Comparison of ENCODE assay signal across 13 cellular contexts in the genomic region with DNA sequence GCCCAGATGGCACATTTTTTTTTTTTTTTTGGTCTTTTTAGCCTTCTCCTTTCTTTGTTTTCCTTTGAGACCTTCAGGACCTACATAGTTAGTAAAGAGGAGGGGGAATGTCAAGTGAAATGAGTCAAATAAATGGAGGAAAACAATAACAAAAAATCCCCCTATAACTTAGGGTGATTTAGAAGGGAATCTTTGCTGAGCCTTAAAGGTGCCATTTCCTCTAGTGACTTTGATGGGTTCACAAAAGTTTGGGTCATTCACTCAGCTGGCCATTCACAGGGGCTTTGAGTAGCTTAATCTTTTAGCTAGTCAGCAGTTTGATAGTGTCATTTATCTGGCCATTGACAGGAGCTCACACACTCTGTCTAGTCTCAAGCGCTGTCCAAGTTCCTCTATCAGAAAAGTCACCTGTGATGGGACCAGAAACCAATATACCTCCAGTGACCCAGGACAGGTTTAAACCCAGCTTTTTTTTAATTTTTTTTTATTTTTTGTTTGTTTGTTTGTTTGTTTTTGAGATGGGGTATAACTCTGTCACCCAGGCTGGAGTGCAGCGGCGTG.
DNase-seq lines count a peak whose midpoint lies in the region; ATAC-seq, FAIRE-seq and TF ChIP-seq lines count a peak whose summit lies in the region.
"Had no signal": no experiment of that assay in that cellular context is flagged by ENCODE, and none has a peak within 500 bp of the region (broad histone marks: within the 10 kb centered on the region; RNA-seq: fewer than 3 reads in every experiment).

No MANE protein-coding gene starts in this region.

- H3K27me3 ChIP-seq in Caco-2 (replicated peaks; ENCODE audit: control insufficient read depth, insufficient read depth, low read length): no peaks in the 10 kb centered on the region
- H3K27me3 ChIP-seq in testis: no peaks in the 10 kb centered on the region

- POLR2A ChIA-PET in A549 (lab: Yijun Ruan, JAX) (no interaction called here), Caco-2 (lab: Charles Lee) (interaction anchor here (0.5 kb wide), 1 partner anchor 200 kb away, joined by 3 read pairs; no protein-coding TSS in a partner anchor), RWPE1 (lab: Yijun Ruan, JAX; ENCODE audit: low non-redundant PET) (no interaction called here), WTC11 (lab: Charles Lee) (no interaction called here)

- no peak overlapping the region for H3K4me3 ChIP-seq in A549
- H3K4me3 ChIP-seq in Caco-2 (ENCODE audit: low read depth, low read length): no peak overlapping the region
- H3K4me3 ChIP-seq in testis: no peak overlapping the region

- no peak for FAIRE-seq in A549 (lab: Jason Lieb, UNC)

- ATAC-seq in A549 (no peak), HG02610 (IDR thresholded peaks at IDR 0.05; ENCODE audit: unreplicated experiment) (no peak), WTC11 (no peak)
- no peak for ATAC-seq in effector memory CD8-positive, alpha-beta T cell (replicated peaks)

- H3K36me3 ChIP-seq in Caco-2 (ENCODE audit: control insufficient read depth, insufficient read depth, low read length): no peaks in the 10 kb centered on the region
- no peaks in the 10 kb centered on the region for H3K36me3 ChIP-seq in testis (ENCODE audit: low read depth, missing control alignments)

- intact Hi-C loops in Caco-2 (cut with micrococcal nuclease; ENCODE audit: unreplicated experiment): loop anchor here (10.0 kb wide), 1 partner anchor 274 kb away; the partner anchor contains the start of gene PRDM1
- intact Hi-C loops in testis (cut with DNase I; ENCODE audit: low total_unique reads): no loop called here

- CTCF ChIA-PET in A549 (lab: Yijun Ruan, JAX) (interaction anchor here (1.0 to 1.3 kb wide), 2 partner anchors 24 to 326 kb away, joined by 3 to 4 read pairs; no protein-coding TSS in a partner anchor), Caco-2 (lab: Charles Lee) (no interaction called here), RWPE1 (lab: Yijun Ruan, JAX) (no interaction called here), WTC11 (lab: Charles Lee) (interaction anchor here (0.5 kb wide), 1 partner anchor 281 kb away, joined by 3 read pairs; no protein-coding TSS in a partner anchor)

- H3K4me3 Mint-ChIP-seq in Caco-2 (ENCODE audit: unreplicated experiment): no peak overlapping the region
- peak overlapping the region; percentile 21 to 40 for H3K4me3 Mint-ChIP-seq in effector memory CD8-positive, alpha-beta T cell
- no peak overlapping the region for H3K4me3 Mint-ChIP-seq in WTC11

- WGBS in A549 (ENCODE audit: missing lambda C conversion rate): 98% methylated on average over 3 of the region's 3 CpGs
- WGBS in testis, 2 donors: 89 to 93% methylated on average over 3 of the region's 3 CpGs

- TF ChIP-seq EP300 in A549 (IDR thresholded peaks at IDR 0.05): no peak

- TF ChIP-seq POLR2A in A549 (IDR thresholded peaks at IDR 0.05; ENCODE audit: low read length) (no peak), testis (IDR thresholded peaks at IDR 0.05) (no peak)

- H3K36me3 Mint-ChIP-seq in Caco-2 (ENCODE audit: insufficient read depth, unreplicated experiment) (peaks cover 6% of the 10 kb centered on the region), WTC11 (no peaks in the 10 kb centered on the region)
- H3K36me3 Mint-ChIP-seq in effector memory CD8-positive, alpha-beta T cell (ENCODE audit: insufficient read depth): no peaks in the 10 kb centered on the region
- H3K36me3 Mint-ChIP-seq: activated naive CD8-positive, alpha-beta T cell had no signal

- H3K9me3 Mint-ChIP-seq in Caco-2 (ENCODE audit: unreplicated experiment) (peaks cover 10% of the 10 kb centered on the region), WTC11 (no peaks in the 10 kb centered on the region)
- no peaks in the 10 kb centered on the region for H3K9me3 Mint-ChIP-seq in effector memory CD8-positive, alpha-beta T cell

- peak overlapping the region; percentile 58 for H3K4me2 ChIP-seq in A549

- H3K27me3 Mint-ChIP-seq in Caco-2 (ENCODE audit: insufficient read depth, unreplicated experiment) (no peaks in the 10 kb centered on the region), WTC11 (ENCODE audit: low read depth) (no peaks in the 10 kb centered on the region)
- no peaks in the 10 kb centered on the region for H3K27me3 Mint-ChIP-seq in effector memory CD8-positive, alpha-beta T cell
- H3K27me3 Mint-ChIP-seq: activated naive CD8-positive, alpha-beta T cell; naive thymus-derived CD4-positive, alpha-beta T cell had no signal

- H3K4me1 Mint-ChIP-seq in Caco-2 (ENCODE audit: low read depth, unreplicated experiment): peaks cover 16% of the 10 kb centered on the region
- H3K4me1 Mint-ChIP-seq in effector memory CD8-positive, alpha-beta T cell (ENCODE audit: low read depth in 2 of 2): peaks cover 33 to 35% of the 10 kb centered on the region in 2 donors
- H3K4me1 Mint-ChIP-seq in WTC11: peaks cover 16% of the 10 kb centered on the region

- no peak for TF ChIP-seq RAD21 in A549 (conservative IDR thresholded peaks at IDR 0.05 in 1 of 2, IDR thresholded peaks at IDR 0.05 in 1 of 2)

- H3K4me1 ChIP-seq in A549 (peaks cover 34% of the 10 kb centered on the region), Caco-2 (peaks cover 23% of the 10 kb centered on the region), testis (peaks cover 6% of the 10 kb centered on the region)

- H3K9me3 ChIP-seq in A549 (peaks cover 6% of the 10 kb centered on the region; the same call in 1 of the 3 replicates), Caco-2 (no peaks in the 10 kb centered on the region), testis (no peaks in the 10 kb centered on the region)

- TF ChIP-seq CTCF in A549 (IDR thresholded peaks at IDR 0.05): no peak
- no peak for TF ChIP-seq CTCF in Caco-2 (IDR thresholded peaks at IDR 0.05; ENCODE audit: insufficient read depth in 1 of 2, low read depth in 1 of 2, low read length in 1 of 2, severe bottlenecking in 1 of 2, unreplicated experiment in 1 of 2)
- TF ChIP-seq CTCF in RWPE1 (conservative IDR thresholded peaks at IDR 0.05; ENCODE audit: low read depth): no peak
- TF ChIP-seq CTCF in WTC11 (IDR thresholded peaks at IDR 0.05): no peak
- no peak for TF ChIP-seq CTCF in testis (IDR thresholded peaks at IDR 0.05)

- peak overlapping the region; percentile 77 to 86 for H3K27ac ChIP-seq in A549
- peak overlapping the region; percentile 66 for H3K27ac ChIP-seq in RWPE1
- H3K27ac ChIP-seq in testis: no peak overlapping the region

- H3K27ac Mint-ChIP-seq in Caco-2 (ENCODE audit: unreplicated experiment) (peak overlapping the region; percentile 68), WTC11 (no peak overlapping the region)
- peak overlapping the region; percentile 49 to 63 for H3K27ac Mint-ChIP-seq in effector memory CD8-positive, alpha-beta T cell
- H3K27ac Mint-ChIP-seq: activated naive CD8-positive, alpha-beta T cell had no signal

- BruUV-seq in Caco-2 (replicated peaks; lab: Mats Ljungman, UMichigan): no TSS peak

- DNase-seq in A549 (ENCODE audit: low read depth in 1 of 2, low spot score in 1 of 2) (no peak), Caco-2 (no peak), RWPE1 (ENCODE audit: low spot score) (no peak), WTC11 (ENCODE audit: low spot score) (no peak), medulla oblongata (ENCODE audit: extremely low spot score) (no peak), testis (no peak)
- no peak for DNase-seq in effector memory CD8-positive, alpha-beta T cell
- DNase-seq: glutamatergic neuron, NCI-H1436, NCI-H510A treated with DMSO at 0.1 percent for 48 hours had no signal

TF ChIP-seq in A549, 52 proteins besides CTCF, POLR2A, EP300 and RAD21:
- no peak for TF ChIP-seq TP53 (CRISPR knock-in tag; IDR thresholded peaks at IDR 0.05)
- TF ChIP-seq MAFK (IDR thresholded peaks at IDR 0.05; ENCODE audit: partially characterized antibody): peak; percentile 4
- TF ChIP-seq HDAC2 (IDR thresholded peaks at IDR 0.05): no peak
- TF ChIP-seq BHLHE40 (IDR thresholded peaks at IDR 0.05; ENCODE audit: low read depth, low read length): no peak

TF ChIP-seq in WTC11, 78 proteins besides CTCF, POLR2A, EP300 and RAD21:
- TF ChIP-seq ZNF423 (CRISPR knock-in tag; IDR thresholded peaks at IDR 0.05) (no peak), NFE2L1 (CRISPR knock-in tag; IDR thresholded peaks at IDR 0.05) (no peak), NR2C2 (CRISPR knock-in tag; IDR thresholded peaks at IDR 0.05) (no peak), HMGA2 (CRISPR knock-in tag; IDR thresholded peaks at IDR 0.05) (no peak), ESRRA (CRISPR knock-in tag; IDR thresholded peaks at IDR 0.05; ENCODE audit: borderline replicate concordance) (no peak), KAT7 (CRISPR knock-in tag; IDR thresholded peaks at IDR 0.05; ENCODE audit: borderline replicate concordance) (no peak)
- TF ChIP-seq, protein P1, sequence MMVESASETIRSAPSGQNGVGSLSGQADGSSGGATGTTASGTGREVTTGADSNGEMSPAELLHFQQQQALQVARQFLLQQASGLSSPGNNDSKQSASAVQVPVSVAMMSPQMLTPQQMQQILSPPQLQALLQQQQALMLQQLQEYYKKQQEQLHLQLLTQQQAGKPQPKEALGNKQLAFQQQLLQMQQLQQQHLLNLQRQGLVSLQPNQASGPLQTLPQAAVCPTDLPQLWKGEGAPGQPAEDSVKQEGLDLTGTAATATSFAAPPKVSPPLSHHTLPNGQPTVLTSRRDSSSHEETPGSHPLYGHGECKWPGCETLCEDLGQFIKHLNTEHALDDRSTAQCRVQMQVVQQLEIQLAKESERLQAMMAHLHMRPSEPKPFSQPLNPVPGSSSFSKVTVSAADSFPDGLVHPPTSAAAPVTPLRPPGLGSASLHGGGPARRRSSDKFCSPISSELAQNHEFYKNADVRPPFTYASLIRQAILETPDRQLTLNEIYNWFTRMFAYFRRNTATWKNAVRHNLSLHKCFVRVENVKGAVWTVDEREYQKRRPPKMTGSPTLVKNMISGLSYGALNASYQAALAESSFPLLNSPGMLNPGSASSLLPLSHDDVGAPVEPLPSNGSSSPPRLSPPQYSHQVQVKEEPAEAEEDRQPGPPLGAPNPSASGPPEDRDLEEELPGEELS (CRISPR knock-in tag; IDR thresholded peaks at IDR 0.05): no peak

Comparison
In these comparisons a context has a peak if more than half of its experiments do, and no peak if none do; other contexts are left out.
1. H3K27ac ChIP-seq: peak in A549 (2 of 2) and RWPE1 (single experiment); none in testis (0 of 2).
2. H3K4me3 Mint-ChIP-seq: peak in effector memory CD8-positive, alpha-beta T cell (2 of 2); none in Caco-2 (single experiment) and WTC11 (single experiment).
3. CTCF ChIA-PET loops: an anchor here in A549 (1.0 to 1.3 kb wide) and WTC11 (0.5 kb wide); none called in Caco-2 and RWPE1.